In genomic region chr11:34356576-34356917, GRCh38 we compare ENCODE assay signal across 8 cellular contexts. TPM values are rescaled to one million over a fixed set of nuclear protein-coding genes. Genes with fewer than 3 reads are reported as not detected.
DNase-seq lines count a peak whose midpoint lies in the region; ATAC-seq and TF ChIP-seq lines count a peak whose summit lies in the region.

No MANE protein-coding gene starts in this region.

- H3K9me3 Mint-ChIP-seq in activated naive CD4-positive, alpha-beta T cell treated with anti-CD3 and anti-CD28 coated beads for 36 hours: no peaks in the 10 kb centered on the region
- no peaks in the 10 kb centered on the region for H3K9me3 Mint-ChIP-seq in activated CD8-positive, alpha-beta T cell treated with anti-CD3 and anti-CD28 coated beads for 36 hours

- no peak overlapping the region for H3K27ac ChIP-seq in cardiac muscle cell

- peaks cover 29% of the 10 kb centered on the region for H3K27me3 Mint-ChIP-seq in activated naive CD4-positive, alpha-beta T cell treated with anti-CD3 and anti-CD28 coated beads for 36 hours (ENCODE audit: low read depth)
- peaks cover 33% of the 10 kb centered on the region for H3K27me3 Mint-ChIP-seq in activated CD8-positive, alpha-beta T cell treated with anti-CD3 and anti-CD28 coated beads for 36 hours

- H3K4me3 Mint-ChIP-seq in activated naive CD4-positive, alpha-beta T cell treated with anti-CD3 and anti-CD28 coated beads for 36 hours: peak overlapping the region; percentile 76
- peak overlapping the region; percentile 76 for H3K4me3 Mint-ChIP-seq in activated CD8-positive, alpha-beta T cell treated with anti-CD3 and anti-CD28 coated beads for 36 hours

- H3K9me3 ChIP-seq in cardiac muscle cell (ENCODE audit: low read depth): no peaks in the 10 kb centered on the region

- peak overlapping the region; percentile 84 for H3K4me3 ChIP-seq in cardiac muscle cell
- peak overlapping the region; percentile 64 for H3K4me3 ChIP-seq in retinal pigment epithelial cell (ENCODE audit: low read length)

- POLR2A ChIA-PET in activated CD8-positive, alpha-beta T cell treated with anti-CD3 and anti-CD28 coated beads for 36 hours (lab: Charles Lee): interaction anchor here (1.0 to 2.4 kb wide), 7 partner anchors 9 to 250 kb away, joined by 3 to 11 read pairs (median 4); no protein-coding TSS in a partner anchor

- DNase-seq in activated naive CD4-positive, alpha-beta T cell treated with anti-CD3 and anti-CD28 coated beads for 36 hours: peak; percentile 22
- no peak for DNase-seq in activated naive CD4-positive, alpha-beta T cell (lab: John Stamatoyannopoulos, UW)
- peak; percentile 22 for DNase-seq in activated CD8-positive, alpha-beta T cell treated with anti-CD3 and anti-CD28 coated beads for 36 hours
- DNase-seq in cardiac muscle cell (ENCODE audit: low read depth in 1 of 2, low spot score in 1 of 2): peak; percentile 39 to 60
- no peak for DNase-seq in retinal pigment epithelial cell (ENCODE audit: low read depth)
- no peak for DNase-seq in NAMALWA (ENCODE audit: low spot score)

- no peak for TF ChIP-seq CTCF in activated CD8-positive, alpha-beta T cell treated with anti-CD3 and anti-CD28 coated beads for 36 hours (IDR thresholded peaks at IDR 0.05)
- TF ChIP-seq CTCF in cardiac muscle cell (IDR thresholded peaks at IDR 0.05; ENCODE audit: low read depth, low read length): no peak
- no peak for TF ChIP-seq CTCF in retinal pigment epithelial cell (conservative IDR thresholded peaks at IDR 0.05; ENCODE audit: low read depth, low read length)

- intact Hi-C loops in activated naive CD4-positive, alpha-beta T cell treated with anti-CD3 and anti-CD28 coated beads for 36 hours (cut with micrococcal nuclease): loop anchor here (5.0 to 10.0 kb wide), 2 partner anchors 199 to 462 kb away; partner anchors contain the start of gene LMO2
- intact Hi-C loops in activated CD8-positive, alpha-beta T cell treated with anti-CD3 and anti-CD28 coated beads for 36 hours (cut with micrococcal nuclease): loop anchor here (5.0 kb wide), 1 partner anchor 109 kb away; no protein-coding TSS in a partner anchor

- no peak overlapping the region for H3K27ac Mint-ChIP-seq in activated naive CD4-positive, alpha-beta T cell treated with anti-CD3 and anti-CD28 coated beads for 36 hours
- H3K27ac Mint-ChIP-seq in activated CD8-positive, alpha-beta T cell treated with anti-CD3 and anti-CD28 coated beads for 36 hours: no peak overlapping the region

- H3K36me3 Mint-ChIP-seq in activated naive CD4-positive, alpha-beta T cell treated with anti-CD3 and anti-CD28 coated beads for 36 hours (ENCODE audit: low read depth): peaks cover 4% of the 10 kb centered on the region
- peaks cover 5% of the 10 kb centered on the region for H3K36me3 Mint-ChIP-seq in activated CD8-positive, alpha-beta T cell treated with anti-CD3 and anti-CD28 coated beads for 36 hours (ENCODE audit: low read depth)

- peaks cover 20% of the 10 kb centered on the region for H3K4me1 Mint-ChIP-seq in activated naive CD4-positive, alpha-beta T cell treated with anti-CD3 and anti-CD28 coated beads for 36 hours (ENCODE audit: low read depth)
- peaks cover 28% of the 10 kb centered on the region for H3K4me1 Mint-ChIP-seq in activated CD8-positive, alpha-beta T cell treated with anti-CD3 and anti-CD28 coated beads for 36 hours (ENCODE audit: low read depth)

- CTCF ChIA-PET in activated naive CD4-positive, alpha-beta T cell treated with anti-CD3 and anti-CD28 coated beads for 36 hours (lab: Charles Lee): interaction anchor here (1.5 to 6.8 kb wide), 5 partner anchors 10 to 360 kb away, joined by 3 to 71 read pairs (median 5); no protein-coding TSS in a partner anchor
- CTCF ChIA-PET in activated CD8-positive, alpha-beta T cell treated with anti-CD3 and anti-CD28 coated beads for 36 hours (lab: Charles Lee): interaction anchor here (0.8 to 3.8 kb wide), 14 partner anchors 9 to 360 kb away, joined by 3 to 85 read pairs (median 4); no protein-coding TSS in a partner anchor

- ATAC-seq in activated CD8-positive, alpha-beta T cell treated with anti-CD3 and anti-CD28 coated beads for 36 hours: no peak
- ATAC-seq in GM19397 (IDR thresholded peaks at IDR 0.05; ENCODE audit: unreplicated experiment) (no peak), GM18519 (IDR thresholded peaks at IDR 0.05; ENCODE audit: low FRiP score, unreplicated experiment) (no peak)

- no peaks in the 10 kb centered on the region for H3K36me3 ChIP-seq in cardiac muscle cell

- peaks cover 18% of the 10 kb centered on the region for H3K4me1 ChIP-seq in cardiac muscle cell (ENCODE audit: low read depth)

- peaks cover 6% of the 10 kb centered on the region for H3K27me3 ChIP-seq in cardiac muscle cell

RNA-seq across cellular contexts. Expression of gene ABTB2, which starts 1.3 kb away (rescaled TPM):
- total RNA-seq in activated naive CD4-positive, alpha-beta T cell treated with anti-CD3 and anti-CD28 coated beads for 36 hours: 1 to 10 TPM; 3.1 to 3.7 TPM
- total RNA-seq in activated CD8-positive, alpha-beta T cell treated with anti-CD3 and anti-CD28 coated beads for 36 hours: 1 to 10 TPM; 2.4 to 2.5 TPM
- total RNA-seq in cardiac muscle cell: 32.7 and 61.3 TPM in 2 replicates
- polyA plus RNA-seq in cardiac muscle cell: 29.0 and 55.4 TPM in 2 replicates

Comparison
In these comparisons a context has a peak if more than half of its experiments do, and no peak if none do; other contexts are left out.
1. DNase-seq: peak in activated naive CD4-positive, alpha-beta T cell treated with anti-CD3 and anti-CD28 coated beads for 36 hours (single experiment), activated CD8-positive, alpha-beta T cell treated with anti-CD3 and anti-CD28 coated beads for 36 hours (single experiment) and cardiac muscle cell (2 of 2); none in activated naive CD4-positive, alpha-beta T cell (0 of 4), retinal pigment epithelial cell (single experiment) and NAMALWA (single experiment).